8 cellular contexts compared by ENCODE assay signal in the genomic region with DNA sequence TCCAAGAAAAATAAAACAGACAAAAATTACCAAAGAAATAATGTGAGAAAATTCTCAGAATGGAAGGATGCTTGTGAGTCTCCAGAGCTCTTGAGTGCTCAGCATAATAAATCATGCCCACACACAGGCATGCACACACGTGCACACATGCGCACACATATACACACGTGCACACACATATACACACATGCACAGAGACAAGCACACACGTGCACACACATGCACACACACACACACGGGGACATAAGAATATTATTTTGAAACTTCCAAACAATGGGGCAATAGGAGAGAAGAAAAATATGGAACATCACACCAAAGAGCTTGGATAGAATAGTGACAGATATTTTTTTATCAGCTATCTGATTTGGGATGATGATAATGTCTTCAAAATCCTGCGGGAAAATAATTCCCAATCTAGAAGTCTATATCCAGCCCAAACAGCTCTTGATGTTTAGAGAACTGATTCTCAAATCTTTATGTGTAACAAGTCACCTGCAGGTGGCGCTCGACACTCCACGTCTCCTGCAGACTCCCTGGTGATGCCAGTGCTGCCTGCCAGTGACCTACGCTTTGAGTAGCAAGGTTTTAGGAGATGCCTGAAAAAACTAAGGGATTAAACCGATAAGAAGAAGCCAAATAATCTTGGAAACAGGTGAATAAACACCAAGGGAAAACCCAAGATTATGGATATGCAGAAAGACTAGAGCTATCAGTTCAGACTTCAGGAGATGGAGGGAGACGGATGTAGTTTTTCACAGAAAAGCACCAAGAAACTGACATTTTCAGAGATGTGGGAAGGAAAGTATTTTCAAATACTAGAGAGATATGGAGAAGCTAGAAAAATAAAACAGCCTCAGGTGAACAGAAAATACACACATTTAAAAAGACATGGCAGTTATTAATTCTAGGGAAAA.
DNase-seq lines count a peak whose midpoint lies in the region; FAIRE-seq and TF ChIP-seq lines count a peak whose summit lies in the region.

No MANE protein-coding gene starts in this region.

- H3K4me2 ChIP-seq in OCI-LY1 (ENCODE audit: low read length) (no peak overlapping the region), trophoblast cell (ENCODE audit: low read length) (no peak overlapping the region)

- H3K79me2 ChIP-seq in OCI-LY1 (ENCODE audit: insufficient read depth, low read length): no peaks in the 10 kb centered on the region
- no peaks in the 10 kb centered on the region for H3K79me2 ChIP-seq in trophoblast cell (ENCODE audit: control insufficient read depth, insufficient read depth, low read length, poor library complexity)

- WGBS in trophoblast cell (ENCODE audit: extremely low coverage, insufficient coverage, insufficient read length): no CpG with 5 or more reads among the region's 12 CpGs

- DNase-seq in AML-193 (lab: John Stamatoyannopoulos, UW) (peak; percentile 52 to 61), GM19239 (ENCODE audit: insufficient read length, low spot score) (peak; percentile 20), HK-2 (ENCODE audit: unreplicated experiment) (peak; percentile 31), activated T-helper 1 cell treated with Interleukin-2 at 50 U/mL for 16 hours (ENCODE audit: low read depth) (peak; percentile 13), foreskin melanocyte (peak; percentile 72), trophoblast cell (peak; percentile 17 to 68), urothelium cell line (ENCODE audit: low spot score) (peak; percentile 60)

- H3K18ac ChIP-seq in trophoblast cell (ENCODE audit: low read length): no peak overlapping the region

- H3K27ac ChIP-seq in OCI-LY1 (ENCODE audit: low read depth, low read length, poor library complexity, severe bottlenecking) (no peak overlapping the region), trophoblast cell (ENCODE audit: low read depth, low read length) (no peak overlapping the region)

- no peak overlapping the region for H4K12ac ChIP-seq in trophoblast cell (ENCODE audit: low read depth, low read length)

- H3F3A ChIP-seq in OCI-LY1 (ENCODE audit: insufficient read depth, low read length): no peaks in the 10 kb centered on the region

- H4K8ac ChIP-seq in trophoblast cell (ENCODE audit: low read depth, low read length): no peak overlapping the region

- H4K20me1 ChIP-seq in OCI-LY1 (ENCODE audit: insufficient read depth, low read length): no peaks in the 10 kb centered on the region

- H3K9ac ChIP-seq in OCI-LY1 (ENCODE audit: low read length): no peak overlapping the region
- no peak overlapping the region for H3K9ac ChIP-seq in trophoblast cell (ENCODE audit: low read length)

- H3K9me2 ChIP-seq in OCI-LY1 (ENCODE audit: low read depth, low read length): no peaks in the 10 kb centered on the region

- H2AFZ ChIP-seq in OCI-LY1 (ENCODE audit: low read length) (no peak overlapping the region), trophoblast cell (ENCODE audit: insufficient read depth, low read length, poor library complexity) (no peak overlapping the region)

- no peak overlapping the region for H3K23ac ChIP-seq in trophoblast cell (ENCODE audit: low read length)

- H3K4me1 ChIP-seq in OCI-LY1 (ENCODE audit: insufficient read depth, low read length, severe bottlenecking) (no peaks in the 10 kb centered on the region), trophoblast cell (ENCODE audit: control insufficient read depth in 1 of 2, insufficient read depth in 2 of 2, low read length in 2 of 2) (no peaks in the 10 kb centered on the region)

- no peak overlapping the region for H2BK12ac ChIP-seq in trophoblast cell (ENCODE audit: low read length)

- H3K9me3 ChIP-seq in OCI-LY1 (ENCODE audit: low read length) (no peaks in the 10 kb centered on the region), trophoblast cell (ENCODE audit: insufficient read depth, low read depth, low read length) (no peaks in the 10 kb centered on the region)

- no peak overlapping the region for H3K4me3 ChIP-seq in OCI-LY1 (ENCODE audit: low read depth, low read length, poor library complexity, severe bottlenecking)
- no peak overlapping the region for H3K4me3 ChIP-seq in trophoblast cell (ENCODE audit: low read depth, low read length)

- no peak overlapping the region for H3K14ac ChIP-seq in trophoblast cell (ENCODE audit: low read length)

- H4K91ac ChIP-seq in trophoblast cell (ENCODE audit: low read depth, low read length): no peak overlapping the region

- no peaks in the 10 kb centered on the region for H3K79me1 ChIP-seq in trophoblast cell (ENCODE audit: low read length)

- FAIRE-seq in GM19239 (lab: Jason Lieb, UNC) (peak; percentile 26), urothelium cell line (lab: Jason Lieb, UNC) (no peak)

- H3K4ac ChIP-seq in trophoblast cell (ENCODE audit: low read depth, low read length): no peak overlapping the region

- H2AK5ac ChIP-seq in trophoblast cell (ENCODE audit: low read length): no peak overlapping the region

- no peak overlapping the region for H2BK5ac ChIP-seq in trophoblast cell (ENCODE audit: low read depth, low read length, poor library complexity)

- H3K27me3 ChIP-seq in OCI-LY1 (ENCODE audit: insufficient read depth, low read length): no peaks in the 10 kb centered on the region
- no peaks in the 10 kb centered on the region for H3K27me3 ChIP-seq in trophoblast cell (ENCODE audit: insufficient read depth, low read length)

- TF ChIP-seq CTCF in OCI-LY1 (IDR thresholded peaks at IDR 0.05; ENCODE audit: low read length): peak; percentile 66

- H3K36me3 ChIP-seq in OCI-LY1 (ENCODE audit: insufficient read depth, low read length) (no peaks in the 10 kb centered on the region), trophoblast cell (ENCODE audit: control insufficient read depth in 1 of 2, insufficient read depth in 2 of 2, low read length in 2 of 2) (no peaks in the 10 kb centered on the region)

- H2BK120ac ChIP-seq in trophoblast cell (ENCODE audit: insufficient read depth, low read length, poor library complexity): no peak overlapping the region

Comparison
In these comparisons a context has a peak if more than half of its experiments do, and no peak if none do; other contexts are left out.
1. DNase-seq: peak in every context shown above with its lines; median percentile 72 in foreskin melanocyte; 60 in urothelium cell line; 56 in AML-193; 42 in trophoblast cell; 31 in HK-2; 20 in GM19239; 13 in activated T-helper 1 cell treated with Interleukin-2 at 50 U/mL for 16 hours.